9 cellular contexts compared by ENCODE assay signal in genomic region chr5:14706615-14707021, GRCh38. TPM values are rescaled to one million over a fixed set of nuclear protein-coding genes. Genes with fewer than 3 reads are reported as not detected.
DNase-seq lines count a peak whose midpoint lies in the region; ATAC-seq, FAIRE-seq and TF ChIP-seq lines count a peak whose summit lies in the region.
"Had no signal": no experiment of that assay in that cellular context is flagged by ENCODE, and none has a peak within 500 bp of the region (broad histone marks: within the 10 kb centered on the region; RNA-seq: fewer than 3 reads in every experiment).

No MANE protein-coding gene starts in this region.

- 42% methylated on average over 6 of the region's 6 CpGs for WGBS in SK-N-SH (ENCODE audit: low lambda C conversion rate)
- WGBS in pancreas, 2 donors, result 70 to 76% methylated on average over 6 of the region's 6 CpGs

- CTCF ChIA-PET in SK-N-SH (lab: Yijun Ruan, JAX), result interaction anchor here (0.6 to 2.8 kb wide), 5 partner anchors 21 to 655 kb away, joined by 3 to 10 read pairs (median 6); no protein-coding TSS in a partner anchor

- H3K36me3 ChIP-seq in SK-N-SH (replicated peaks in 1 of 2; ENCODE audit: control insufficient read depth in 1 of 2, insufficient read depth in 2 of 2, low read length in 1 of 2) (peaks cover 38 to 51% of the 10 kb centered on the region in 2 experiments), pancreas (peaks cover 0 to 17% (median 0%) of the 10 kb centered on the region in 3 donors)

- peak overlapping the region; percentile 45; the same call in 1 of the 2 replicates for H3K4me2 ChIP-seq in SK-N-SH

- POLR2A ChIA-PET in SK-N-SH (lab: Yijun Ruan, JAX), result no interaction called here

- H3K4me1 Mint-ChIP-seq in brain, result peaks cover 6% of the 10 kb centered on the region

- peaks cover 4% of the 10 kb centered on the region for H3K27me3 Mint-ChIP-seq in brain

- intact Hi-C loops in pancreas (cut with DNase I), result no loop called here

- H3K9me3 ChIP-seq in SK-N-SH (no peaks in the 10 kb centered on the region), pancreas (no peaks in the 10 kb centered on the region)

- no peaks in the 10 kb centered on the region for H3K9me3 Mint-ChIP-seq in brain

- TF ChIP-seq EP300 in SK-N-SH (IDR thresholded peaks at IDR 0.05; ENCODE audit: borderline replicate concordance in 1 of 2, low read depth in 1 of 2, low read length in 1 of 2), result no peak

- DNase-seq in COLO829 (ENCODE audit: low spot score) (peak; percentile 32), SK-N-SH (peak; percentile 45), pancreas (no peak), C1 segment of cervical spinal cord (lab: John Stamatoyannopoulos, UW) (no peak), SW 1271 (lab: John Stamatoyannopoulos, UW) (no peak), NCI-H2227 treated with DMSO at 0.1 percent for 48 hours (lab: John Stamatoyannopoulos, UW) (no peak)
- DNase-seq: NCI-H1417 had no signal

- no peak overlapping the region for H3K4me3 Mint-ChIP-seq in brain

- ATAC-seq in pancreas (peak in 3 of 4 donors; percentile 41 to 60 (median 58)), GM21390 (IDR thresholded peaks at IDR 0.05; ENCODE audit: unreplicated experiment) (no peak)

- H3K4me3 ChIP-seq in SK-N-SH (ENCODE audit: low read depth in 2 of 2, low read length in 1 of 2) (no peak overlapping the region), pancreas (no peak overlapping the region)

- 0 out of 2 replicates have a peak, but pooled peaks cover 3% of the 10 kb centered on the region for H3K79me2 ChIP-seq in SK-N-SH (ENCODE audit: insufficient read depth)

- H3K27me3 ChIP-seq in SK-N-SH (ENCODE audit: insufficient read depth) (no peaks in the 10 kb centered on the region), pancreas (no peaks in the 10 kb centered on the region)

- H3F3A ChIP-seq in SK-N-SH (replicated peaks; ENCODE audit: insufficient read depth), result peaks cover 22% of the 10 kb centered on the region

- H3K4me1 ChIP-seq in SK-N-SH (ENCODE audit: control insufficient read depth in 1 of 2, insufficient read depth in 2 of 2, low read depth in 1 of 2, low read length in 1 of 2) (peaks cover 9 to 22% of the 10 kb centered on the region in 2 experiments; a peak in 3 of 4 replicates), pancreas (no peaks in the 10 kb centered on the region)

- H3K27ac Mint-ChIP-seq in brain, result peak overlapping the region in 4 of 5 experiments; percentile 32 to 67 (median 40)

- no peak for FAIRE-seq in pancreas (lab: Jason Lieb, UNC)

- H4K20me1 ChIP-seq in SK-N-SH (ENCODE audit: insufficient read depth), result no peaks in the 10 kb centered on the region

- no peak for TF ChIP-seq CTCF in SK-N-SH (IDR thresholded peaks at IDR 0.05)
- no peak for TF ChIP-seq CTCF in brain (conservative IDR thresholded peaks at IDR 0.05)
- no peak for TF ChIP-seq CTCF in pancreas (IDR thresholded peaks at IDR 0.05)

- H3K9me2 ChIP-seq in SK-N-SH, result no peaks in the 10 kb centered on the region

- TF ChIP-seq RAD21 in SK-N-SH (IDR thresholded peaks at IDR 0.05; ENCODE audit: low read length), result no peak

- H2AFZ ChIP-seq in SK-N-SH (ENCODE audit: low read depth), result no peak overlapping the region

- peaks cover 74% of the 10 kb centered on the region for H3K36me3 Mint-ChIP-seq in brain

- no peak overlapping the region; the same call in 1 of the 2 replicates for H3K9ac ChIP-seq in SK-N-SH

- H3K27ac ChIP-seq in SK-N-SH (ENCODE audit: low read depth in 2 of 2, low read length in 1 of 2) (peak overlapping the region; percentile 58 to 78), pancreas (no peak overlapping the region)

TF ChIP-seq in SK-N-SH, 30 proteins besides CTCF, POLR2A, EP300 and RAD21:
- TF ChIP-seq PBX3 (IDR thresholded peaks at IDR 0.05) (0 out of 2 replicates have a peak, but pooled peaks have one; percentile 7), USF1 (IDR thresholded peaks at IDR 0.05; ENCODE audit: borderline replicate concordance, low read depth) (peak; percentile 75; the same call in 1 of the 2 replicates), MAX (IDR thresholded peaks at IDR 0.05; ENCODE audit: low read depth) (peak; percentile 92), IRF3 (IDR thresholded peaks at IDR 0.05; ENCODE audit: low read depth, low read length) (no peak), SIN3A (IDR thresholded peaks at IDR 0.05; ENCODE audit: borderline replicate concordance, low read depth, low read length) (no peak), TCF12 (IDR thresholded peaks at IDR 0.05) (peak; percentile 44), FOSL2 (IDR thresholded peaks at IDR 0.05; ENCODE audit: borderline replicate concordance, low read depth) (peak; percentile 69; the same call in 1 of the 2 replicates), JUND (IDR thresholded peaks at IDR 0.05) (peak; percentile 50), GATA2 (CRISPR knock-in tag; IDR thresholded peaks at IDR 0.05) (0 out of 2 replicates have a peak, but pooled peaks have one; percentile 12), MXI1 (IDR thresholded peaks at IDR 0.05; ENCODE audit: low read depth, low read length) (peak; percentile 53)

RNA-seq across cellular contexts. Expression of gene OTULIN, which starts 42.1 kb away (rescaled TPM):
- 6.6 and 10.4 TPM in 2 replicates for polyA plus RNA-seq in SK-N-SH (2012; rRNA removed)
- polyA plus RNA-seq in SK-N-SH (2012; cell fraction: cytosol; rRNA removed), result 5.0 and 6.9 TPM in 2 replicates
- 6.5 and 8.6 TPM in 2 replicates for polyA plus RNA-seq in SK-N-SH (2012; cell fraction: nucleus; rRNA removed)
- polyA plus RNA-seq in brain (ENCODE audit: insufficient read depth, low read depth, low replicate concordance), result 7.8 TPM
- 10 to 100 TPM in 5 of 6 donors, 1 to 10 TPM in 1; 9.1 to 21.6 (median 12.9) TPM for total RNA-seq in pancreas
- 1 to 10 TPM; 4.7 to 4.8 TPM for polyA plus RNA-seq in pancreas

Comparison
In these comparisons a context has a peak if more than half of its experiments do, and no peak if none do; other contexts are left out.
1. DNase-seq: peak in COLO829 (single experiment) and SK-N-SH (single experiment); none in pancreas (0 of 6), C1 segment of cervical spinal cord (0 of 14), SW 1271 (0 of 2) and NCI-H2227 treated with DMSO at 0.1 percent for 48 hours (single experiment).
2. H3K27ac ChIP-seq: peak in SK-N-SH (2 of 2); none in pancreas (0 of 4).